ENCODE assay signal across 8 cellular contexts in the genomic region with DNA sequence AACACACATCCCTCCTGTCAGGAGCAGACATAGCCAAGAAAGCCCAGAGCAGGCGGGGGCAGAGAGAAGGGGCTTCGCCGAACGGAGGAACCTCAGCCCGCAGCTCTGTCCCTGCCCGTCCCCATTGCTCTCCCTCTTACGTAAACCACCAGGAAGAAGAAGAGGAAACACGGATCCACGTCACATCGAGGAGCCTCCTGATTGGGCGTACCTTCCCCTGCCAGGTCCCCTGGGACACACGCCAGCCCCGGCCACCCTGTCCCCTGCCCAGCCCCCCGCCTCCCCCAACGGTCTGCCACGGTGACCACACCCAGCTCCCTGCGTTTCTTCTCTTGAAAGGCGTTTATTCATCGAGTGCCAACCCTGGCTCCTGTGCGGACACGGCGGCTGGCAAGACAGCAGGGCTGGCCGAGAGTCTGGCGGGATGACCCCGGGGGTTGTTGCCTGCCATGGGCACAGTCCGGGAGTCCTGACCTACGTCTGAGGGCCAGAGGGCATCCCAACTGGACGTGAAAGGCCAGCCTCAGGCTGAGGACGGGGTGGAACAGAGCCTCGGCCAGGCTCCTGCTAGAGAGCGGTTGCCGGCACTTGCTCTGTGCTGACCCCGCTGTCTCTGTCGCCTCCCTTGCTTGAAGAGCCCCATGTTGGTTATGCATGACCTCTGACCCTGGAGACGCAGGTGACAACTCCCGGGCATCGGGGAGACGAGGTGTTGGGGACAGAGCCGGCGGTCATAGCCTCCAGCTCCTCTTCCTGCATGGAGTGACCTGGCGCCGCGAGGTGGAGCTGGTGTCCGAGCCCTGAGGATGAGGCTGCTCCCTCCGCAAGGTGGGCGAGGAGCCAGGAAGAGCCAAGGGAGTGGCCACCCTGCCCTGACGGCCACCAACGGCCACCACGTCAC. TPM values are rescaled to one million over a fixed set of nuclear protein-coding genes. Genes with fewer than 3 reads are reported as not detected.
DNase-seq lines count a peak whose midpoint lies in the region; ATAC-seq and TF ChIP-seq lines count a peak whose summit lies in the region.

No MANE protein-coding gene starts in this region.

- TF ChIP-seq CTCF in neural crest cell (conservative IDR thresholded peaks at IDR 0.05) = no peak
- no peak for TF ChIP-seq CTCF in ovary (IDR thresholded peaks at IDR 0.05)

- no peaks in the 10 kb centered on the region for H3K36me3 ChIP-seq in ovary

- H3K4me1 Mint-ChIP-seq in neural crest cell = peaks cover 9% of the 10 kb centered on the region

- DNase-seq in SIG-M5 treated with dmso at 0.1 percent for 504 hours (lab: John Stamatoyannopoulos, UW; ENCODE audit: unreplicated experiment) = peak; percentile 60
- DNase-seq in SIG-M5 (lab: John Stamatoyannopoulos, UW) = no peak
- peak; percentile 72 for DNase-seq in NCI-H2227 (lab: John Stamatoyannopoulos, UW; ENCODE audit: unreplicated experiment)
- DNase-seq in neural crest cell (ENCODE audit: low read depth, low spot score) = no peak
- no peak for DNase-seq in ovary

- ATAC-seq in GM18858 (IDR thresholded peaks at IDR 0.05; ENCODE audit: unreplicated experiment) (no peak), HG02840 (IDR thresholded peaks at IDR 0.05; ENCODE audit: low FRiP score, unreplicated experiment) (no peak)

- no peak overlapping the region for H3K4me3 Mint-ChIP-seq in neural crest cell

- TF ChIP-seq EP300 in ovary (IDR thresholded peaks at IDR 0.05) = no peak

- TF ChIP-seq POLR2A in ovary (IDR thresholded peaks at IDR 0.05) = no peak

- intact Hi-C loops in ovary (cut with DNase I) = no loop called here

- H3K27me3 Mint-ChIP-seq in neural crest cell (ENCODE audit: low read depth) = peaks cover 2% of the 10 kb centered on the region

- no peaks in the 10 kb centered on the region for H3K4me1 ChIP-seq in ovary (ENCODE audit: insufficient read depth)

- H3K27me3 ChIP-seq in ovary = no peaks in the 10 kb centered on the region

- H3K9me3 Mint-ChIP-seq in neural crest cell = no peaks in the 10 kb centered on the region

- peak overlapping the region; percentile 62 for H3K27ac ChIP-seq in angular gyrus (ENCODE audit: low read depth, low read length)
- no peak overlapping the region for H3K27ac ChIP-seq in ovary

- H3K9me3 ChIP-seq in ovary = no peaks in the 10 kb centered on the region

- no peaks in the 10 kb centered on the region for H3K36me3 Mint-ChIP-seq in neural crest cell (ENCODE audit: low read depth)

- H3K27ac Mint-ChIP-seq in neural crest cell (ENCODE audit: unreplicated experiment) = peak overlapping the region; percentile 35

- no peak overlapping the region for H3K4me3 ChIP-seq in ovary

- 60 to 73% (median 63%) methylated on average over 49 of the region's 49 CpGs for WGBS in ovary, 3 donors

RNA-seq across cellular contexts. Expression of a gene that starts 40.6 kb away (rescaled TPM):
- total RNA-seq in neural crest cell = 25.1 and 31.0 TPM in 2 replicates
- 10 to 100 TPM; 16.2 to 40.9 (median 28.8) TPM for total RNA-seq in ovary
- polyA plus RNA-seq in ovary = 10 to 100 TPM; 20.1 to 22.9 TPM

Comparison
In these comparisons a context has a peak if more than half of its experiments do, and no peak if none do; other contexts are left out.
1. DNase-seq: peak in SIG-M5 treated with dmso at 0.1 percent for 504 hours (single experiment) and NCI-H2227 (single experiment); none in SIG-M5 (single experiment), neural crest cell (single experiment) and ovary (0 of 5).